9 cellular contexts compared by ENCODE assay signal in the genomic region with DNA sequence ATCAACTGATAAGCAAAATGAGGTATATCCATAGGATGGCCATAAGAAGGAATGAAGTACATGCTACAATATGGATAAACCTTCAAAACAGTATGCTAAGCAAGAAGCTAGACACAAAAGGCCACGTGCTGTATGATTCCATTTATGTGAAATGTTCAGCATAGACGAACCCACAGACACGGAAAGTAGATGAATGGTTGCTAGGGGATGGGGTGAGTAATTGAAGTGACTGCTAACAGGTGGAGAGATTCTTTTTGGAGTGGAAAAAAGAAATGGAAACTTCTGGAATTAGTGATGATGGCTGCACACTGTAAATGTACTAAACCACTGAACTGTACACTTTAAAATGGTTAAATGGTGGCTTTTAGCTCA. TPM values are rescaled to one million over a fixed set of nuclear protein-coding genes. Genes with fewer than 3 reads are reported as not detected.
DNase-seq lines count a peak whose midpoint lies in the region; ATAC-seq, FAIRE-seq and TF ChIP-seq lines count a peak whose summit lies in the region.
"Had no signal": no experiment of that assay in that cellular context is flagged by ENCODE, and none has a peak within 500 bp of the region (broad histone marks: within the 10 kb centered on the region; RNA-seq: fewer than 3 reads in every experiment).

No MANE protein-coding gene starts in this region.

- CTCF ChIA-PET in CD4-positive, alpha-beta memory T cell (lab: Charles Lee; ENCODE audit: partially characterized antibody): interaction anchor here (0.6 to 1.6 kb wide), 3 partner anchors 29 to 375 kb away, joined by 3 to 4 read pairs (median 4); no protein-coding TSS in a partner anchor
- CTCF ChIA-PET in H1 (lab: Charles Lee; ENCODE audit: partially characterized antibody): interaction anchor here (0.6 to 2.6 kb wide), 6 partner anchors 10 to 369 kb away, joined by 3 to 9 read pairs (median 6); no protein-coding TSS in a partner anchor

- H4K5ac ChIP-seq in H1 (ENCODE audit: insufficient read length, low read depth, low read length): peak overlapping the region; percentile 55

- no peak overlapping the region for H3K4ac ChIP-seq in H1 (replicated peaks; ENCODE audit: insufficient read length, low read depth, low read length)

- H4K8ac ChIP-seq in H1 (ENCODE audit: extremely low read depth, insufficient read depth, low read length): no peak overlapping the region

- peak overlapping the region in 1 of 2 donors; percentile 49 for H3K4me3 ChIP-seq in CD4-positive, alpha-beta memory T cell (ENCODE audit: low read length in 2 of 2)
- H3K4me3 ChIP-seq in MM.1S (ENCODE audit: low read length): peak overlapping the region; percentile 60
- peak overlapping the region in 1 of 4 experiments; percentile 63; a peak in 2 of 8 replicates for H3K4me3 ChIP-seq in H1 (ENCODE audit: extremely low read depth in 1 of 4, insufficient read depth in 2 of 4, low read depth in 3 of 4, low read length in 4 of 4)
- H3K4me3 ChIP-seq: SJCRH30 had no signal

- H3K79me2 ChIP-seq in MM.1S (ENCODE audit: low read length) (peaks cover 9% of the 10 kb centered on the region), H1 (ENCODE audit: control insufficient read depth in 1 of 2, insufficient read depth in 2 of 2, low read length in 2 of 2) (no peaks in the 10 kb centered on the region)

- H3K27me3 ChIP-seq in CD4-positive, alpha-beta memory T cell (ENCODE audit: insufficient read depth, low read length): no peaks in the 10 kb centered on the region
- no peaks in the 10 kb centered on the region for H3K27me3 ChIP-seq in MM.1S (replicated peaks; ENCODE audit: insufficient read depth, low read length)
- peaks cover 0 to 10% (median 8%) of the 10 kb centered on the region in 4 experiments; a peak in 5 of 7 replicates for H3K27me3 ChIP-seq in H1 (replicated peaks in 1 of 4; ENCODE audit: control insufficient read depth in 3 of 4, extremely low read depth in 1 of 4, insufficient read depth in 3 of 4, low read length in 3 of 4)
- H3K27me3 ChIP-seq: SJCRH30 had no signal

- H3K9me3 Mint-ChIP-seq in CD4-positive, alpha-beta memory T cell: peaks cover 0 to 2% (median 0%) of the 10 kb centered on the region in 8 donors
- H3K9me3 Mint-ChIP-seq in osteocyte (ENCODE audit: unreplicated experiment): no peaks in the 10 kb centered on the region

- ATAC-seq in HG02571 (IDR thresholded peaks at IDR 0.05; ENCODE audit: unreplicated experiment): no peak

- peak overlapping the region; percentile 77 for H2BK5ac ChIP-seq in H1 (ENCODE audit: low read depth, low read length)

- FAIRE-seq in H1 (lab: Jason Lieb, UNC): no peak

- no peaks in the 10 kb centered on the region for H3K79me1 ChIP-seq in H1 (ENCODE audit: low read depth, low read length)

- no peak overlapping the region for H2BK12ac ChIP-seq in H1 (ENCODE audit: low read depth, low read length)

- H2BK20ac ChIP-seq in H1 (ENCODE audit: low read length): 0 out of 2 replicates have a peak overlapping the region, but pooled peaks have one; percentile 8

- H2AK5ac ChIP-seq in H1 (ENCODE audit: low read depth, low read length): no peak overlapping the region

- peaks cover 15% of the 10 kb centered on the region for H3K4me1 ChIP-seq in CD4-positive, alpha-beta memory T cell (ENCODE audit: insufficient read depth, low read length)
- H3K4me1 ChIP-seq in MM.1S (ENCODE audit: low read length): peaks cover 12% of the 10 kb centered on the region; the same call in 1 of the 2 replicates
- peaks cover 7 to 28% (median 15%) of the 10 kb centered on the region in 4 experiments for H3K4me1 ChIP-seq in H1 (replicated peaks in 1 of 4; ENCODE audit: control insufficient read depth in 3 of 4, insufficient read depth in 4 of 4, low read length in 3 of 4)
- H3K4me1 ChIP-seq: SJCRH30 had no signal

- H3K18ac ChIP-seq in H1 (ENCODE audit: extremely low read depth, low read length): no peak overlapping the region; the same call in 1 of the 2 replicates

- H3K14ac ChIP-seq in H1 (ENCODE audit: insufficient read length): no peak overlapping the region

- intact Hi-C loops in CD4-positive, alpha-beta memory T cell (cut with micrococcal nuclease): loop anchor here (10.0 kb wide), 1 partner anchor 454 kb away; no protein-coding TSS in a partner anchor

- peak overlapping the region; percentile 19 for H3K27ac ChIP-seq in CD4-positive, alpha-beta memory T cell (ENCODE audit: low read depth, low read length)
- H3K27ac ChIP-seq in MM.1S (ENCODE audit: low read length) (peak overlapping the region; percentile 27; the same call in 1 of the 2 replicates), H1 (ENCODE audit: low read depth, low read length) (peak overlapping the region; percentile 75)
- H3K27ac ChIP-seq: SJCRH30 had no signal

- 92% methylated on average over 3 of the region's 3 CpGs; no CpG with 5 or more reads in 1 of the 2 experiments for WGBS in H1 (ENCODE audit: extremely low coverage in 1 of 2, insufficient coverage in 1 of 2, insufficient read length in 1 of 2, insufficient replicate concordance in 2 of 2, low coverage in 1 of 2, low lambda C conversion rate in 2 of 2, missing lambda C conversion rate in 1 of 2), 2 experiments

- H3K36me3 ChIP-seq in CD4-positive, alpha-beta memory T cell (ENCODE audit: insufficient read depth, low read length): peaks cover 30% of the 10 kb centered on the region
- H3K36me3 ChIP-seq in MM.1S (replicated peaks; ENCODE audit: insufficient read depth, low read length) (peaks cover 19% of the 10 kb centered on the region; the same call in 1 of the 2 replicates), H1 (ENCODE audit: control insufficient read depth in 2 of 4, insufficient read depth in 4 of 4, low read length in 3 of 4) (peaks cover 18 to 32% (median 28%) of the 10 kb centered on the region in 4 experiments; a peak in 7 of 8 replicates)

- H3K27ac Mint-ChIP-seq in CD4-positive, alpha-beta memory T cell: peak overlapping the region; percentile 79 to 93 (median 89)
- H3K27ac Mint-ChIP-seq in osteocyte (ENCODE audit: unreplicated experiment): peak overlapping the region; percentile 79

- H3K9ac ChIP-seq in MM.1S (ENCODE audit: low read length): peak overlapping the region; percentile 7; the same call in 1 of the 2 replicates
- peak overlapping the region in 2 of 4 experiments; percentile 54 to 57; a peak in 2 of 7 replicates for H3K9ac ChIP-seq in H1 (replicated peaks in 1 of 4; ENCODE audit: extremely low read depth in 1 of 4, low read depth in 3 of 4, low read length in 3 of 4)

- H3K9me2 ChIP-seq in MM.1S (replicated peaks; ENCODE audit: insufficient read depth, low read length): no peaks in the 10 kb centered on the region

- H3K36me3 Mint-ChIP-seq in CD4-positive, alpha-beta memory T cell: peaks cover 23 to 44% of the 10 kb centered on the region in 2 donors
- H3K36me3 Mint-ChIP-seq in osteocyte (ENCODE audit: unreplicated experiment): peaks cover 22% of the 10 kb centered on the region

- TF ChIP-seq RAD21 in H1 (IDR thresholded peaks at IDR 0.05 in 1 of 2, conservative IDR thresholded peaks at IDR 0.05 in 1 of 2; ENCODE audit: low read depth in 2 of 2, low read length in 2 of 2): no peak

- peak in 1 of 5 donors; percentile 5 for DNase-seq in CD4-positive, alpha-beta memory T cell
- DNase-seq in MM.1S: no peak
- no peak for DNase-seq in H1 (ENCODE audit: low read depth in 1 of 2, low spot score in 2 of 2)
- no peak for DNase-seq in osteocyte (ENCODE audit: extremely low spot score, unreplicated experiment)
- no peak for DNase-seq in GM13976 (ENCODE audit: low spot score)
- no peak for DNase-seq in activated CD4-positive, alpha-beta T cell treated with anti-CD3 and anti-CD28 coated beads, Interleukin-2, amount 50 U/mL, for 1 hour
- no peak for DNase-seq in HuH-7 (ENCODE audit: low spot score)
- DNase-seq: SJCRH30 had no signal

- H3F3A ChIP-seq in MM.1S (ENCODE audit: insufficient read depth, low read length): peaks cover 14% of the 10 kb centered on the region

- H2BK15ac ChIP-seq in H1 (ENCODE audit: low read length): no peak overlapping the region; the same call in 1 of the 2 replicates

- no peak overlapping the region for H3K23ac ChIP-seq in H1 (ENCODE audit: insufficient read length)

- in situ Hi-C loops in GM13976 (cut with MboI; ENCODE audit: low sequenced_read_pairs, unreplicated experiment): no loop called here

- H4K91ac ChIP-seq in H1 (replicated peaks; ENCODE audit: insufficient read length, low read length): peak overlapping the region; percentile 38

- TF ChIP-seq POLR2A in H1 (IDR thresholded peaks at IDR 0.05; ENCODE audit: control extremely low read depth in 1 of 2, low read depth in 2 of 2, low read length in 2 of 2): no peak; a peak in 1 of 3 replicates

- peak overlapping the region in 7 of 8 donors; percentile 86 to 91 (median 89) for H3K4me3 Mint-ChIP-seq in CD4-positive, alpha-beta memory T cell
- peak overlapping the region; percentile 83 for H3K4me3 Mint-ChIP-seq in osteocyte (ENCODE audit: unreplicated experiment)

- no peaks in the 10 kb centered on the region for H3K9me3 ChIP-seq in CD4-positive, alpha-beta memory T cell (ENCODE audit: control insufficient read depth in 1 of 2, low read length in 2 of 2)
- H3K9me3 ChIP-seq in MM.1S (replicated peaks; ENCODE audit: insufficient read depth, low read length) (no peaks in the 10 kb centered on the region), H1 (ENCODE audit: insufficient read depth in 2 of 2, low read depth in 1 of 2, low read length in 1 of 2) (no peaks in the 10 kb centered on the region)
- H3K9me3 ChIP-seq: SJCRH30 had no signal

- POLR2A ChIA-PET in CD4-positive, alpha-beta memory T cell (lab: Charles Lee; ENCODE audit: partially characterized antibody): interaction anchor here (1.4 to 3.7 kb wide), 3 partner anchors 9 to 176 kb away, joined by 4 to 56 read pairs (median 5); partner anchors contain the start of genes IFT122 and MBD4
- POLR2A ChIA-PET in H1 (lab: Charles Lee; ENCODE audit: partially characterized antibody): interaction anchor here (0.7 to 5.7 kb wide), 10 partner anchors 11 to 124 kb away, joined by 3 to 61 read pairs (median 6); partner anchors contain the start of genes IFT122 and MBD4

- H3K27me3 Mint-ChIP-seq in CD4-positive, alpha-beta memory T cell: no peaks in the 10 kb centered on the region
- peaks cover 11% of the 10 kb centered on the region for H3K27me3 Mint-ChIP-seq in osteocyte (ENCODE audit: unreplicated experiment)

- H3K56ac ChIP-seq in H1 (replicated peaks; ENCODE audit: insufficient read length, low read depth, low read length): no peak overlapping the region

- no peak for TF ChIP-seq CTCF in MM.1S (IDR thresholded peaks at IDR 0.05; ENCODE audit: low read length)
- TF ChIP-seq CTCF in H1 (IDR thresholded peaks at IDR 0.05; ENCODE audit: control extremely low read depth in 1 of 3, insufficient read depth in 1 of 3, low read depth in 1 of 3, low read length in 3 of 3): no peak
- no peak for TF ChIP-seq CTCF in osteocyte (IDR thresholded peaks at IDR 0.05)
- TF ChIP-seq CTCF in GM13976 (IDR thresholded peaks at IDR 0.05; ENCODE audit: borderline replicate concordance, control extremely low read depth, extremely low read depth, insufficient read depth, missing control alignments): no peak

- no peaks in the 10 kb centered on the region for H4K20me1 ChIP-seq in MM.1S (ENCODE audit: insufficient read depth, low read length)
- H4K20me1 ChIP-seq in H1 (replicated peaks in 1 of 2; ENCODE audit: control insufficient read depth in 1 of 2, insufficient read depth in 2 of 2, low read length in 2 of 2): peaks cover 0 to 1% of the 10 kb centered on the region in 2 experiments

- H3K4me1 Mint-ChIP-seq in CD4-positive, alpha-beta memory T cell: peaks cover 12 to 26% (median 18%) of the 10 kb centered on the region in 4 donors
- peaks cover 12% of the 10 kb centered on the region for H3K4me1 Mint-ChIP-seq in osteocyte (ENCODE audit: unreplicated experiment)

- peaks cover 3% of the 10 kb centered on the region for H3K23me2 ChIP-seq in H1 (ENCODE audit: low read depth, low read length)

- H2BK120ac ChIP-seq in H1 (replicated peaks; ENCODE audit: low read depth, low read length): no peak overlapping the region

- H3K4me2 ChIP-seq in MM.1S (ENCODE audit: low read depth, low read length) (peak overlapping the region; percentile 90; the same call in 1 of the 2 replicates), H1 (ENCODE audit: insufficient read depth in 1 of 2, low read depth in 2 of 2, low read length in 2 of 2) (peak overlapping the region; percentile 84 to 99; a peak in 3 of 4 replicates)

- H2AFZ ChIP-seq in MM.1S (ENCODE audit: low read length): peak overlapping the region; percentile 27
- no peak overlapping the region for H2AFZ ChIP-seq in H1 (ENCODE audit: low read length)

- no peak for TF ChIP-seq EP300 in H1 (IDR thresholded peaks at IDR 0.05; ENCODE audit: borderline replicate concordance in 1 of 2, low read depth in 2 of 2, low read length in 2 of 2)

RNA-seq across cellular contexts. Expression of gene EFCAB12, which starts 0.6 kb away (rescaled TPM):
- total RNA-seq in CD4-positive, alpha-beta memory T cell: 1 to 10 TPM; 1.5 to 1.6 TPM
- polyA plus RNA-seq in CD4-positive, alpha-beta memory T cell: under 1 TPM in 1 of 2 donors, not detected in 1; 0.09 TPM
- total RNA-seq in H1 (2021; fragmentation: NEBNext Ultra II Directional; extraction: Animal tissue kit (Norgen Biotek cat#: 25700)): 0.75 and 0.99 TPM in 2 replicates
- polyA plus RNA-seq in H1 (2011; rRNA removed): 0.60 and 0.71 TPM in 2 replicates
- 0.54 TPM for polyA plus RNA-seq in H1 (2011; cell fraction: cytosol; rRNA removed)
- polyA plus RNA-seq in H1 (2011; cell fraction: nucleus; rRNA removed): 2.1 TPM
- polyA plus RNA-seq in H1 (2012, experiment 1 of 2): 0.88 to 1.4 TPM (median 1.2 TPM) in 4 replicates
- 0.38 TPM for polyA plus RNA-seq in H1 (2012, experiment 2 of 2)
- 0.51 TPM for polyA plus RNA-seq in H1 (2013, experiment 1 of 2)
- polyA plus RNA-seq in H1 (2013, experiment 2 of 2): 0.33 TPM
- polyA minus RNA-seq in H1 (2011; rRNA and poly(A)+ RNA removed): 0.37 and 1.3 TPM in 2 replicates
- not detected for polyA minus RNA-seq in H1 (2011; cell fraction: cytosol; rRNA and poly(A)+ RNA removed)
- polyA minus RNA-seq in H1 (2011; cell fraction: nucleus; rRNA and poly(A)+ RNA removed): 0.70 TPM
- total RNA-seq in osteocyte: 0.08 and 0.30 TPM in 2 replicates
- total RNA-seq: SJCRH30 had no signal

RNA-seq across cellular contexts. Expression of gene MBD4, which starts 10.7 kb away (rescaled TPM):
- total RNA-seq in CD4-positive, alpha-beta memory T cell: 10 to 100 TPM; 52.4 to 58.0 TPM
- 10 to 100 TPM; 36.6 to 52.9 TPM for polyA plus RNA-seq in CD4-positive, alpha-beta memory T cell
- 33.4 and 35.8 TPM in 2 replicates for total RNA-seq in H1 (2021; fragmentation: NEBNext Ultra II Directional; extraction: Animal tissue kit (Norgen Biotek cat#: 25700))
- 11.1 and 11.2 TPM in 2 replicates for polyA plus RNA-seq in H1 (2011; rRNA removed)
- polyA plus RNA-seq in H1 (2011; cell fraction: cytosol; rRNA removed): 21.5 TPM
- polyA plus RNA-seq in H1 (2011; cell fraction: nucleus; rRNA removed): 17.8 TPM
- 20.2 to 32.6 TPM (median 22.2 TPM) in 4 replicates for polyA plus RNA-seq in H1 (2012, experiment 1 of 2)
- 2.5 TPM for polyA plus RNA-seq in H1 (2012, experiment 2 of 2)
- 38.1 TPM for polyA plus RNA-seq in H1 (2013, experiment 1 of 2)
- 37.6 TPM for polyA plus RNA-seq in H1 (2013, experiment 2 of 2)
- 19.3 and 20.7 TPM in 2 replicates for polyA minus RNA-seq in H1 (2011; rRNA and poly(A)+ RNA removed)
- polyA minus RNA-seq in H1 (2011; cell fraction: cytosol; rRNA and poly(A)+ RNA removed): 17.2 TPM
- 46.7 TPM for polyA minus RNA-seq in H1 (2011; cell fraction: nucleus; rRNA and poly(A)+ RNA removed)
- total RNA-seq in osteocyte: 23.1 and 24.2 TPM in 2 replicates

RNA-seq across cellular contexts. Expression of gene IFT122, which starts 11.0 kb away (rescaled TPM):
- total RNA-seq in CD4-positive, alpha-beta memory T cell: 10 to 100 TPM; 20.0 to 21.8 TPM
- 1 to 10 TPM; 5.3 to 5.8 TPM for polyA plus RNA-seq in CD4-positive, alpha-beta memory T cell
- 23.7 and 26.2 TPM in 2 replicates for total RNA-seq in H1 (2021; fragmentation: NEBNext Ultra II Directional; extraction: Animal tissue kit (Norgen Biotek cat#: 25700))
- 25.1 and 37.8 TPM in 2 replicates for polyA plus RNA-seq in H1 (2011; rRNA removed)
- 25.4 TPM for polyA plus RNA-seq in H1 (2011; cell fraction: cytosol; rRNA removed)
- 83.2 TPM for polyA plus RNA-seq in H1 (2011; cell fraction: nucleus; rRNA removed)
- polyA plus RNA-seq in H1 (2012, experiment 1 of 2): 24.7 to 27.3 TPM (median 26.7 TPM) in 4 replicates
- 11.7 TPM for polyA plus RNA-seq in H1 (2012, experiment 2 of 2)
- polyA plus RNA-seq in H1 (2013, experiment 1 of 2): 10.8 TPM
- 10.7 TPM for polyA plus RNA-seq in H1 (2013, experiment 2 of 2)
- 51.7 and 59.2 TPM in 2 replicates for polyA minus RNA-seq in H1 (2011; rRNA and poly(A)+ RNA removed)
- 27.2 TPM for polyA minus RNA-seq in H1 (2011; cell fraction: cytosol; rRNA and poly(A)+ RNA removed)
- polyA minus RNA-seq in H1 (2011; cell fraction: nucleus; rRNA and poly(A)+ RNA removed): 50.2 TPM
- total RNA-seq in osteocyte: 23.2 and 25.9 TPM in 2 replicates

Comparison
In these comparisons a context has a peak if more than half of its experiments do, and no peak if none do; other contexts are left out.
1. H3K27ac ChIP-seq: peak in every context shown above with its lines; median percentile 75 in H1; 27 in MM.1S; 19 in CD4-positive, alpha-beta memory T cell.